ENCODE assay signal across 8 cellular contexts in genomic region chr9:764105-764524, GRCh38.
DNase-seq lines count a peak whose midpoint lies in the region; ATAC-seq and TF ChIP-seq lines count a peak whose summit lies in the region.

No MANE protein-coding gene starts in this region.

- H2AFZ ChIP-seq in OCI-LY7 (ENCODE audit: low read length) = peak overlapping the region; percentile 85; the same call in 1 of the 2 replicates

- H3K27ac ChIP-seq in OCI-LY7 (ENCODE audit: low read depth, low read length, poor library complexity, severe bottlenecking) = no peak overlapping the region

- intact Hi-C loops in OCI-LY7 (cut with micrococcal nuclease; ENCODE audit: unreplicated experiment) = loop anchor here (1.0 to 5.0 kb wide), 5 partner anchors 150 to 417 kb away; partner anchors contain the start of gene KANK1

- peak overlapping the region; percentile 57 for H3K4me2 ChIP-seq in OCI-LY7 (ENCODE audit: low read length)

- POLR2A ChIA-PET in OCI-LY7 (lab: Charles Lee) = interaction anchor here (0.6 to 2.0 kb wide), 8 partner anchors 15 to 234 kb away, joined by 3 to 7 read pairs (median 4); no protein-coding TSS in a partner anchor

- DNase-seq in CD1c-positive myeloid dendritic cell (ENCODE audit: extremely low spot score) (peak; percentile 58), HS-5 (ENCODE audit: low read depth) (peak; percentile 34), OCI-LY7 (ENCODE audit: low spot score) (peak; percentile 93), astrocyte of the hippocampus (ENCODE audit: low read depth, low spot score) (peak; percentile 50), iPS-NIHi7 (ENCODE audit: extremely low spot score) (peak; percentile 82)
- DNase-seq in stimulated activated CD4-positive, alpha-beta T cell treated with anti-CD3 and anti-CD28 coated beads, Interleukin-15, amount 100 ng/mL, for 48 hours (ENCODE audit: low read depth in 2 of 2) = peak; percentile 12 to 15
- no peak for DNase-seq in effector CD8-positive, alpha-beta T cell (lab: John Stamatoyannopoulos, UW)

- ATAC-seq in GM19035 (IDR thresholded peaks at IDR 0.05; ENCODE audit: unreplicated experiment) = peak; percentile 99

- H3K79me2 ChIP-seq in OCI-LY7 (ENCODE audit: insufficient read depth, low read depth, low read length) = no peaks in the 10 kb centered on the region

- TF ChIP-seq CTCF in OCI-LY7 (conservative IDR thresholded peaks at IDR 0.05; ENCODE audit: low read length) = peak; percentile 99

- no peaks in the 10 kb centered on the region for H3K9me2 ChIP-seq in OCI-LY7 (ENCODE audit: insufficient read depth, low read length)

- H3K4me1 ChIP-seq in OCI-LY7 (ENCODE audit: insufficient read depth, low read length, poor library complexity, severe bottlenecking) = peaks cover 8% of the 10 kb centered on the region

- CTCF ChIA-PET in OCI-LY7 (lab: Charles Lee; ENCODE audit: unreplicated experiment) = interaction anchor here (0.7 to 0.8 kb wide), 3 partner anchors 114 to 152 kb away, joined by 3 to 5 read pairs (median 4); no protein-coding TSS in a partner anchor

- H4K20me1 ChIP-seq in OCI-LY7 (ENCODE audit: insufficient read depth, low read length) = no peaks in the 10 kb centered on the region

- no TSS peak for BruUV-seq in OCI-LY7 (replicated peaks; lab: Mats Ljungman, UMichigan)

- H3K36me3 ChIP-seq in OCI-LY7 (ENCODE audit: insufficient read depth, low read length) = no peaks in the 10 kb centered on the region

- H3K9me3 ChIP-seq in OCI-LY7 (ENCODE audit: low read length) = no peaks in the 10 kb centered on the region

- H3K4me3 ChIP-seq in OCI-LY7 (ENCODE audit: low read depth, low read length, poor library complexity, severe bottlenecking) = no peak overlapping the region
